9 cellular contexts compared by ENCODE assay signal in genomic region chr3:121768452-121768851, GRCh38.
"Had no signal": no experiment of that assay in that cellular context is flagged by ENCODE, and none has a peak within 500 bp of the region (broad histone marks: within the 10 kb centered on the region; RNA-seq: fewer than 3 reads in every experiment).

No MANE protein-coding gene starts in this region.

- DNase-seq: activated CD4-positive, alpha-beta T cell treated with anti-CD3 and anti-CD28 coated beads for 48 hours; activated CD8-positive, alpha-beta memory T cell treated with anti-CD3 and anti-CD28 coated beads for 24 hours; activated naive CD4-positive, alpha-beta T cell treated with Interleukin-2 at 50 U/mL for 16 hours; activated naive CD8-positive, alpha-beta T cell treated with anti-CD3 and anti-CD28 coated beads, Interleukin-2, amount 50 U/mL, for 24 hours; dorsolateral prefrontal cortex; immature natural killer cell; lower lobe of right lung; midbrain; thyroid gland had no signal

- H3K27me3 Mint-ChIP-seq: activated naive CD8-positive, alpha-beta T cell treated with anti-CD3 and anti-CD28 coated beads, Interleukin-2, amount 50 U/mL, for 24 hours had no signal

- H3K9me3 Mint-ChIP-seq: activated naive CD8-positive, alpha-beta T cell treated with anti-CD3 and anti-CD28 coated beads, Interleukin-2, amount 50 U/mL, for 24 hours; immature natural killer cell had no signal

- H3K4me3 Mint-ChIP-seq: activated naive CD8-positive, alpha-beta T cell treated with anti-CD3 and anti-CD28 coated beads, Interleukin-2, amount 50 U/mL, for 24 hours; immature natural killer cell had no signal

- ATAC-seq: activated naive CD8-positive, alpha-beta T cell treated with anti-CD3 and anti-CD28 coated beads, Interleukin-2, amount 50 U/mL, for 24 hours; lower lobe of right lung had no signal

- H3K4me1 Mint-ChIP-seq: activated naive CD8-positive, alpha-beta T cell treated with anti-CD3 and anti-CD28 coated beads, Interleukin-2, amount 50 U/mL, for 24 hours; immature natural killer cell had no signal

- H3K27ac Mint-ChIP-seq: activated naive CD8-positive, alpha-beta T cell treated with anti-CD3 and anti-CD28 coated beads, Interleukin-2, amount 50 U/mL, for 24 hours; immature natural killer cell had no signal
